Comparison of ENCODE assay signal across 8 cellular contexts in genomic region chr20:31720486-31721407, GRCh38. TPM values are rescaled to one million over a fixed set of nuclear protein-coding genes. Genes with fewer than 3 reads are reported as not detected.
DNase-seq lines count a peak whose midpoint lies in the region; ATAC-seq, FAIRE-seq and TF ChIP-seq lines count a peak whose summit lies in the region.

No MANE protein-coding gene starts in this region.

- TF ChIP-seq CTCF in kidney (IDR thresholded peaks at IDR 0.05; ENCODE audit: borderline replicate concordance, extremely low read depth, insufficient read depth): peak; percentile 18

- in situ Hi-C loops in ACHN (cut with HindIII; ENCODE audit: low pct_ligation_motif_present, low pct_unique_long_range_greater_than_20kb, low sequenced_read_pairs): no loop called here

- CTCF ChIA-PET in CD8-positive, alpha-beta memory T cell (lab: Charles Lee): interaction anchor here (0.6 to 5.7 kb wide), 11 partner anchors 11 to 179 kb away, joined by 3 to 295 read pairs (median 6); no protein-coding TSS in a partner anchor

- intact Hi-C loops in kidney (cut with DNase I): loop anchor here (5.0 kb wide), 2 partner anchors 38 to 53 kb away; no protein-coding TSS in a partner anchor

- no peak for FAIRE-seq in kidney (lab: Jason Lieb, UNC)

- H3K4me1 Mint-ChIP-seq in CD8-positive, alpha-beta memory T cell: peaks cover 63 to 71% (median 70%) of the 10 kb centered on the region in 3 donors
- H3K4me1 Mint-ChIP-seq in activated naive CD8-positive, alpha-beta T cell (ENCODE audit: low read depth): peaks cover 35% of the 10 kb centered on the region
- peaks cover 58% of the 10 kb centered on the region for H3K4me1 Mint-ChIP-seq in stimulated activated memory B cell treated with anti-CD40 and anti-IgM and Interleukin-4, amounts not matched to agents 10 μg/mL and 1 μg/mL and 100 μg/mL, for 72 hours

- H3K36me3 Mint-ChIP-seq in CD8-positive, alpha-beta memory T cell: peaks cover 0 to 20% (median 6%) of the 10 kb centered on the region in 3 donors
- H3K36me3 Mint-ChIP-seq in activated naive CD8-positive, alpha-beta T cell: peaks cover 42% of the 10 kb centered on the region
- peaks cover 59% of the 10 kb centered on the region for H3K36me3 Mint-ChIP-seq in stimulated activated memory B cell treated with anti-CD40 and anti-IgM and Interleukin-4, amounts not matched to agents 10 μg/mL and 1 μg/mL and 100 μg/mL, for 72 hours

- no peak for ATAC-seq in stimulated activated memory B cell treated with anti-CD40 and anti-IgM and Interleukin-4, amounts not matched to agents 10 μg/mL and 1 μg/mL and 100 μg/mL, for 72 hours

- H3K9ac ChIP-seq in HUES48 (ENCODE audit: low read depth, low read length) (no peak overlapping the region; the same call in 1 of the 2 replicates), kidney (ENCODE audit: low read length in 2 of 2) (peak overlapping the region; percentile 57 to 97)

- peak overlapping the region; percentile 88 to 98 (median 96) for H3K4me3 Mint-ChIP-seq in CD8-positive, alpha-beta memory T cell
- peak overlapping the region; percentile 96 for H3K4me3 Mint-ChIP-seq in activated naive CD8-positive, alpha-beta T cell
- peak overlapping the region; percentile 99 for H3K4me3 Mint-ChIP-seq in stimulated activated memory B cell treated with anti-CD40 and anti-IgM and Interleukin-4, amounts not matched to agents 10 μg/mL and 1 μg/mL and 100 μg/mL, for 72 hours

- no peaks in the 10 kb centered on the region for H3K9me3 Mint-ChIP-seq in CD8-positive, alpha-beta memory T cell
- no peaks in the 10 kb centered on the region for H3K9me3 Mint-ChIP-seq in activated naive CD8-positive, alpha-beta T cell (ENCODE audit: low read depth)
- H3K9me3 Mint-ChIP-seq in stimulated activated memory B cell treated with anti-CD40 and anti-IgM and Interleukin-4, amounts not matched to agents 10 μg/mL and 1 μg/mL and 100 μg/mL, for 72 hours: no peaks in the 10 kb centered on the region

- no peaks in the 10 kb centered on the region for H3K9me3 ChIP-seq in CD8-positive, alpha-beta memory T cell (ENCODE audit: low read length)
- H3K9me3 ChIP-seq in HUES48 (ENCODE audit: control insufficient read depth, insufficient read depth, low read length): no peaks in the 10 kb centered on the region
- H3K9me3 ChIP-seq in kidney (ENCODE audit: control insufficient read depth in 1 of 2, low read length in 2 of 2): no peaks in the 10 kb centered on the region

- DNase-seq in CD8-positive, alpha-beta memory T cell: peak in 4 of 5 donors; percentile 6 to 57 (median 16)
- DNase-seq in kidney (no peak), AG20443 (ENCODE audit: low spot score) (no peak), ACHN (no peak), NCI-H187 treated with DMSO at 0.1 percent for 48 hours (lab: John Stamatoyannopoulos, UW) (no peak)

- H3K4me1 ChIP-seq in CD8-positive, alpha-beta memory T cell (ENCODE audit: insufficient read depth, low read length): peaks cover 64% of the 10 kb centered on the region
- H3K4me1 ChIP-seq in HUES48 (ENCODE audit: control insufficient read depth, insufficient read depth, low read length) (peaks cover 41% of the 10 kb centered on the region), kidney (ENCODE audit: control insufficient read depth in 1 of 2, insufficient read depth in 1 of 2, low read depth in 1 of 2, low read length in 2 of 2) (peaks cover 32 to 35% of the 10 kb centered on the region in 2 donors)

- H3K4me3 ChIP-seq in CD8-positive, alpha-beta memory T cell (ENCODE audit: low read length): peak overlapping the region; percentile 99
- peak overlapping the region; percentile 80 for H3K4me3 ChIP-seq in HUES48 (ENCODE audit: low read depth, low read length)
- H3K4me3 ChIP-seq in kidney (ENCODE audit: low read length in 2 of 2): peak overlapping the region; percentile 76 to 85

- POLR2A ChIA-PET in CD8-positive, alpha-beta memory T cell (lab: Charles Lee): interaction anchor here (0.6 to 1.3 kb wide), 5 partner anchors 29 to 1017 kb away, joined by 3 to 6 read pairs (median 4); no protein-coding TSS in a partner anchor

- peak overlapping the region; percentile 97 for H3K27ac ChIP-seq in CD8-positive, alpha-beta memory T cell (ENCODE audit: low read depth, low read length)
- H3K27ac ChIP-seq in HUES48 (ENCODE audit: low read depth, low read length) (peak overlapping the region; percentile 74), kidney (ENCODE audit: low read depth in 2 of 2, low read length in 2 of 2) (peak overlapping the region; percentile 98 to 99)

- H3K27me3 Mint-ChIP-seq in CD8-positive, alpha-beta memory T cell: peaks cover 0 to 1% of the 10 kb centered on the region in 2 donors
- H3K27me3 Mint-ChIP-seq in activated naive CD8-positive, alpha-beta T cell: no peaks in the 10 kb centered on the region
- no peaks in the 10 kb centered on the region for H3K27me3 Mint-ChIP-seq in stimulated activated memory B cell treated with anti-CD40 and anti-IgM and Interleukin-4, amounts not matched to agents 10 μg/mL and 1 μg/mL and 100 μg/mL, for 72 hours

- H3K36me3 ChIP-seq in CD8-positive, alpha-beta memory T cell (ENCODE audit: insufficient read depth, low read length): peaks cover 11% of the 10 kb centered on the region
- H3K36me3 ChIP-seq in HUES48 (ENCODE audit: control insufficient read depth, insufficient read depth, low read length) (peaks cover 27% of the 10 kb centered on the region), kidney (ENCODE audit: control insufficient read depth in 1 of 2, insufficient read depth in 2 of 2, low read length in 2 of 2) (peaks cover 0 to 7% of the 10 kb centered on the region in 2 donors)

- H3K27ac Mint-ChIP-seq in CD8-positive, alpha-beta memory T cell: peak overlapping the region; percentile 49 to 99 (median 97)
- peak overlapping the region; percentile 95 for H3K27ac Mint-ChIP-seq in activated naive CD8-positive, alpha-beta T cell
- peak overlapping the region; percentile 99 for H3K27ac Mint-ChIP-seq in stimulated activated memory B cell treated with anti-CD40 and anti-IgM and Interleukin-4, amounts not matched to agents 10 μg/mL and 1 μg/mL and 100 μg/mL, for 72 hours

- H3K27me3 ChIP-seq in CD8-positive, alpha-beta memory T cell (ENCODE audit: insufficient read depth, low read length, poor library complexity, severe bottlenecking): no peaks in the 10 kb centered on the region
- H3K27me3 ChIP-seq in HUES48 (ENCODE audit: control insufficient read depth, insufficient read depth, low read length): no peaks in the 10 kb centered on the region

RNA-seq across cellular contexts. Expression of gene BCL2L1, which starts 1.9 kb away (rescaled TPM):
- total RNA-seq in CD8-positive, alpha-beta memory T cell: 100 to 1,000 TPM; 328 TPM
- 32.1 TPM for polyA plus RNA-seq in CD8-positive, alpha-beta memory T cell
- total RNA-seq in kidney: 139 TPM
- 132 TPM for polyA plus RNA-seq in kidney (ENCODE audit: insufficient read depth, low read depth, low replicate concordance)

RNA-seq across cellular contexts. Expression of gene TPX2, which starts 18.3 kb away (rescaled TPM):
- 10 to 100 TPM; 60.3 to 62.7 TPM for total RNA-seq in CD8-positive, alpha-beta memory T cell
- 1.1 TPM for polyA plus RNA-seq in CD8-positive, alpha-beta memory T cell
- total RNA-seq in kidney: 1.4 TPM
- polyA plus RNA-seq in kidney (ENCODE audit: insufficient read depth, low read depth, low replicate concordance): 0.47 TPM

Comparison
In these comparisons a context has a peak if more than half of its experiments do, and no peak if none do; other contexts are left out.
1. DNase-seq: peak in CD8-positive, alpha-beta memory T cell (4 of 5); none in kidney (single experiment), AG20443 (single experiment), ACHN (single experiment) and NCI-H187 treated with DMSO at 0.1 percent for 48 hours (single experiment).
2. RNA of gene TPX2, which starts 18.3 kb away (total RNA-seq): 60.3 to 62.7 TPM in CD8-positive, alpha-beta memory T cell; 1.4 TPM in kidney (single experiment); every median in the first group is over 10 times any median in the second.
3. Peak in every context shown above with its lines, with median percentiles within 50 percentile points of each other: H3K27ac ChIP-seq, H3K4me3 ChIP-seq, H3K27ac Mint-ChIP-seq and H3K4me3 Mint-ChIP-seq.